Comparison of ENCODE assay signal across 39 cellular contexts in genomic region chr7:150759479-150759878, GRCh38. TPM values are rescaled to one million over a fixed set of nuclear protein-coding genes. Genes with fewer than 3 reads are reported as not detected.
"Had no signal": no experiment of that assay in that cellular context is flagged by ENCODE, and none has a peak within 500 bp of the region (broad histone marks: within the 10 kb centered on the region; RNA-seq: fewer than 3 reads in every experiment).

No MANE protein-coding gene starts in this region.

- H3K36me3 ChIP-seq: MG63 had no signal

- H3K4me3 ChIP-seq: MG63 had no signal

- H3K9me3 ChIP-seq: MG63 had no signal

- H3K27me3 ChIP-seq: MG63 had no signal

- DNase-seq: Kasumi-1, MG63, MM.1S, MV-4-11, NCI-H1048, NCI-H1092, NCI-H1092 treated with DMSO at 0.1 percent for 48 hours, NCI-H1105, NCI-H1105 treated with DMSO at 0.1 percent for 48 hours, NCI-H1417, NCI-H1417 treated with DMSO at 0.1 percent for 48 hours, NCI-H1436, NCI-H1436 treated with DMSO at 0.1 percent for 48 hours, NCI-H146, NCI-H1694, NCI-H1694 treated with DMSO at 0.1 percent for 48 hours, NCI-H187, NCI-H187 treated with DMSO at 0.1 percent for 48 hours, NCI-H1930, NCI-H2029, NCI-H2029 treated with DMSO at 0.1 percent for 48 hours, NCI-H2081, NCI-H2081 treated with DMSO at 0.1 percent for 48 hours, NCI-H2107, NCI-H2171, NCI-H2171 treated with DMSO at 0.1 percent for 48 hours, NCI-H2227 treated with DMSO at 0.1 percent for 48 hours, NCI-H226, NCI-H345, NCI-H446, NCI-H446 treated with DMSO at 0.1 percent for 48 hours, NCI-H510A, NCI-H510A treated with DMSO at 0.1 percent for 48 hours, NCI-H524, NCI-H524 treated with DMSO at 0.1 percent for 48 hours had no signal

RNA-seq across cellular contexts. Expression of gene GIMAP5, which starts 22.3 kb away (rescaled TPM):
- total RNA-seq: LHCN-M2, M059J, MCF 10A, NCI-H460 had no signal

RNA-seq across cellular contexts. Expression of gene TMEM176B, which starts 40.7 kb away (rescaled TPM):
- total RNA-seq: LHCN-M2, M059J, NCI-H460 had no signal

RNA-seq across cellular contexts. Expression of gene TMEM176A, which starts 41.1 kb away (rescaled TPM):
- total RNA-seq: LHCN-M2, MCF 10A had no signal

RNA-seq across cellular contexts. Expression of gene GIMAP1, which starts 43.1 kb away (rescaled TPM):
- total RNA-seq: LHCN-M2, MCF 10A, NCI-H460 had no signal
